1 cellular context compared by ENCODE assay signal in the genomic region with DNA sequence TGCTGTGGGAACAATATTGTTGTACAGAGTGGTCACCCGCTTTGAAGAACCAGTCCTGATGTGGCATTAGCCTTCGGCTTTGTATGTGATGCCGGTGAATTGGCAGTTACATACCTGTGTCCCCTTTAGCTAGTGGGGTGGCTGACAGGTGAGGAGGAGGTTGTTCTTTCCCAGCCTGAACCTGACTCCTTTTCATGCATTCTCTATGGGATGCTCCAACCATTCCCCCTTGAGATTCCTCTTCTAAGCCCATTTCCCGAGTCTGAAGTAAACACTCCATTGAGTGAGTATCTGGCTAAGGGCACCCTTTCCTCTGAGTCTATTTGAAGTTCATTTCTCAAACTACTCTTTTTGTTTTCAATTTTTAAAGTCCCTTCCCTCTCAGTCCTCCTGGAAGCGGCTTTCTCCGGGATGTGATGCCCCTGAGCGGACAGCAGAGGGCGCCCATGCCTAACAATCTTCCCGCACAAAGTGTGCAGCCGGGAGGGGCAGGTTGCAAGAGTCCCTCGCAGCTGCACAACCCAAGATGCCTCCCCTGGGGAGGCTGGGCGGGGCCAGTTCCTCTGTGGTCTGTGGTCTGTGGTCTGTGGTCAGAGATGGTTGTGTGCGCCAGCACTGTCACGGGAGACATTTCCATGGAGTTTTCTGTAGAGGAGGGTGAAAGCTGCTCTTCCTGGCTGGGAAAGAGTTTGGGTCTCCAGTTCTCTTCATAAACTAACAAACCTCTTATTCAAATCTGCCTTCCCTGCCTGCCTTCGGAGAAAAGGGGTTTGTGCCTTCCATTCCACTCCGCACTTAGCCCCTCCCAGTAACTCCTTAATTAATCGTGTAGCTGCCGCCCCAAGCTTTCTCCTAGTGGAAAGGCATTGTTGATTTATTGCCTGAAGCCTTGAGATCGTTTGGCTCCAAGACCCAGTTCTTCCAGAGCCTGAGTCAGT.
TF ChIP-seq lines count a peak whose summit lies in the region.

No MANE protein-coding gene starts in this region.

TF ChIP-seq in K562, 482 proteins besides CTCF, POLR2A, EP300 and RAD21 (continued from another document and continues in another):
- TF ChIP-seq ZFP30 (CRISPR knock-in tag; IDR thresholded peaks at IDR 0.05; ENCODE audit: borderline replicate concordance) (no peak), CBFA2T3 (IDR thresholded peaks at IDR 0.05) (peak; percentile 63; the same call in 1 of the 2 replicates), TARDBP (IDR thresholded peaks at IDR 0.05) (0 out of 2 replicates have a peak, but pooled peaks have one; percentile 48), SAP30 (IDR thresholded peaks at IDR 0.05; ENCODE audit: borderline replicate concordance, insufficient read depth, low read depth, low read length, poor library complexity, severe bottlenecking) (no peak), KLF16 (IDR thresholded peaks at IDR 0.05) (peak; percentile 81), CXXC5 (CRISPR knock-in tag; IDR thresholded peaks at IDR 0.05) (peak; percentile 39), SREBF1 (IDR thresholded peaks at IDR 0.05; ENCODE audit: borderline replicate concordance, low read depth, low read length) (peak; percentile 48; the same call in 1 of the 2 replicates), MIER1 (IDR thresholded peaks at IDR 0.05; ENCODE audit: low read depth) (no peak), RCOR1 (IDR thresholded peaks at IDR 0.05; ENCODE audit: borderline replicate concordance in 1 of 2, low read depth in 2 of 2, low read length in 2 of 2) (peak; percentile 10 to 87; a peak in 2 of 4 replicates), HNRNPK (IDR thresholded peaks at IDR 0.05; ENCODE audit: low read depth, low read length, poor library complexity, severe bottlenecking) (no peak), SIX5 (IDR thresholded peaks at IDR 0.05; ENCODE audit: borderline replicate concordance in 1 of 2, insufficient read depth in 1 of 2, low read depth in 1 of 2, low read length in 2 of 2) (no peak), ZNF766 (CRISPR knock-in tag; conservative IDR thresholded peaks at IDR 0.05) (no peak; the same call in 1 of the 2 replicates), FOXM1 (IDR thresholded peaks at IDR 0.05; ENCODE audit: low read depth) (no peak), FOXM1 (CRISPR knock-in tag; IDR thresholded peaks at IDR 0.05; ENCODE audit: low read depth) (no peak), NEUROD1 (IDR thresholded peaks at IDR 0.05; ENCODE audit: borderline replicate concordance, low read depth, low read length, partially characterized antibody) (peak; percentile 19), ATF7 (IDR thresholded peaks at IDR 0.05) (peak; percentile 52), MAZ (CRISPR knock-in tag; conservative IDR thresholded peaks at IDR 0.05 in 1 of 2, IDR thresholded peaks at IDR 0.05 in 1 of 2) (peak; percentile 98 to 100), ZKSCAN1 (IDR thresholded peaks at IDR 0.05; ENCODE audit: low read depth, low read length) (peak; percentile 53; the same call in 1 of the 2 replicates), MTA2 (IDR thresholded peaks at IDR 0.05; ENCODE audit: low read depth) (no peak), BHLHE40 (IDR thresholded peaks at IDR 0.05; ENCODE audit: low read length) (peak; percentile 94), RUNX1 (IDR thresholded peaks at IDR 0.05; ENCODE audit: low read depth) (peak; percentile 98), NFRKB (IDR thresholded peaks at IDR 0.05; ENCODE audit: low read depth) (no peak), TSC22D4 (tag; IDR thresholded peaks at IDR 0.05) (no peak), MYBL2 (IDR thresholded peaks at IDR 0.05; ENCODE audit: low read depth) (no peak), MYBL2 (CRISPR knock-in tag; IDR thresholded peaks at IDR 0.05; ENCODE audit: borderline replicate concordance) (no peak), SMC3 (conservative IDR thresholded peaks at IDR 0.05; ENCODE audit: insufficient read depth, low read depth, low read length) (peak; percentile 95), TRIM28 (IDR thresholded peaks at IDR 0.05) (no peak), NRF1 (conservative IDR thresholded peaks at IDR 0.05 in 1 of 2, IDR thresholded peaks at IDR 0.05 in 1 of 2) (peak; percentile 51 to 64; a peak in 3 of 4 replicates), CBFB (CRISPR knock-in tag; IDR thresholded peaks at IDR 0.05) (peak; percentile 99)
- TF ChIP-seq, protein P1, sequence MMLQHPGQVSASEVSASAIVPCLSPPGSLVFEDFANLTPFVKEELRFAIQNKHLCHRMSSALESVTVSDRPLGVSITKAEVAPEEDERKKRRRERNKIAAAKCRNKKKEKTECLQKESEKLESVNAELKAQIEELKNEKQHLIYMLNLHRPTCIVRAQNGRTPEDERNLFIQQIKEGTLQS (IDR thresholded peaks at IDR 0.05), result no peak
- TF ChIP-seq, protein P1 (CRISPR knock-in tag; conservative IDR thresholded peaks at IDR 0.05), result no peak
- TF ChIP-seq, protein P2, sequence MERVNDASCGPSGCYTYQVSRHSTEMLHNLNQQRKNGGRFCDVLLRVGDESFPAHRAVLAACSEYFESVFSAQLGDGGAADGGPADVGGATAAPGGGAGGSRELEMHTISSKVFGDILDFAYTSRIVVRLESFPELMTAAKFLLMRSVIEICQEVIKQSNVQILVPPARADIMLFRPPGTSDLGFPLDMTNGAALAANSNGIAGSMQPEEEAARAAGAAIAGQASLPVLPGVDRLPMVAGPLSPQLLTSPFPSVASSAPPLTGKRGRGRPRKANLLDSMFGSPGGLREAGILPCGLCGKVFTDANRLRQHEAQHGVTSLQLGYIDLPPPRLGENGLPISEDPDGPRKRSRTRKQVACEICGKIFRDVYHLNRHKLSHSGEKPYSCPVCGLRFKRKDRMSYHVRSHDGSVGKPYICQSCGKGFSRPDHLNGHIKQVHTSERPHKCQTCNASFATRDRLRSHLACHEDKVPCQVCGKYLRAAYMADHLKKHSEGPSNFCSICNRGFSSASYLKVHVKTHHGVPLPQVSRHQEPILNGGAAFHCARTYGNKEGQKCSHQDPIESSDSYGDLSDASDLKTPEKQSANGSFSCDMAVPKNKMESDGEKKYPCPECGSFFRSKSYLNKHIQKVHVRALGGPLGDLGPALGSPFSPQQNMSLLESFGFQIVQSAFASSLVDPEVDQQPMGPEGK (CRISPR knock-in tag; IDR thresholded peaks at IDR 0.05; ENCODE audit: borderline replicate concordance), result 0 out of 2 replicates have a peak, but pooled peaks have one; percentile 18
- TF ChIP-seq, protein P3, sequence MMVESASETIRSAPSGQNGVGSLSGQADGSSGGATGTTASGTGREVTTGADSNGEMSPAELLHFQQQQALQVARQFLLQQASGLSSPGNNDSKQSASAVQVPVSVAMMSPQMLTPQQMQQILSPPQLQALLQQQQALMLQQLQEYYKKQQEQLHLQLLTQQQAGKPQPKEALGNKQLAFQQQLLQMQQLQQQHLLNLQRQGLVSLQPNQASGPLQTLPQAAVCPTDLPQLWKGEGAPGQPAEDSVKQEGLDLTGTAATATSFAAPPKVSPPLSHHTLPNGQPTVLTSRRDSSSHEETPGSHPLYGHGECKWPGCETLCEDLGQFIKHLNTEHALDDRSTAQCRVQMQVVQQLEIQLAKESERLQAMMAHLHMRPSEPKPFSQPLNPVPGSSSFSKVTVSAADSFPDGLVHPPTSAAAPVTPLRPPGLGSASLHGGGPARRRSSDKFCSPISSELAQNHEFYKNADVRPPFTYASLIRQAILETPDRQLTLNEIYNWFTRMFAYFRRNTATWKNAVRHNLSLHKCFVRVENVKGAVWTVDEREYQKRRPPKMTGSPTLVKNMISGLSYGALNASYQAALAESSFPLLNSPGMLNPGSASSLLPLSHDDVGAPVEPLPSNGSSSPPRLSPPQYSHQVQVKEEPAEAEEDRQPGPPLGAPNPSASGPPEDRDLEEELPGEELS (CRISPR knock-in tag; IDR thresholded peaks at IDR 0.05; ENCODE audit: borderline replicate concordance), result no peak
- TF ChIP-seq, protein P4, sequence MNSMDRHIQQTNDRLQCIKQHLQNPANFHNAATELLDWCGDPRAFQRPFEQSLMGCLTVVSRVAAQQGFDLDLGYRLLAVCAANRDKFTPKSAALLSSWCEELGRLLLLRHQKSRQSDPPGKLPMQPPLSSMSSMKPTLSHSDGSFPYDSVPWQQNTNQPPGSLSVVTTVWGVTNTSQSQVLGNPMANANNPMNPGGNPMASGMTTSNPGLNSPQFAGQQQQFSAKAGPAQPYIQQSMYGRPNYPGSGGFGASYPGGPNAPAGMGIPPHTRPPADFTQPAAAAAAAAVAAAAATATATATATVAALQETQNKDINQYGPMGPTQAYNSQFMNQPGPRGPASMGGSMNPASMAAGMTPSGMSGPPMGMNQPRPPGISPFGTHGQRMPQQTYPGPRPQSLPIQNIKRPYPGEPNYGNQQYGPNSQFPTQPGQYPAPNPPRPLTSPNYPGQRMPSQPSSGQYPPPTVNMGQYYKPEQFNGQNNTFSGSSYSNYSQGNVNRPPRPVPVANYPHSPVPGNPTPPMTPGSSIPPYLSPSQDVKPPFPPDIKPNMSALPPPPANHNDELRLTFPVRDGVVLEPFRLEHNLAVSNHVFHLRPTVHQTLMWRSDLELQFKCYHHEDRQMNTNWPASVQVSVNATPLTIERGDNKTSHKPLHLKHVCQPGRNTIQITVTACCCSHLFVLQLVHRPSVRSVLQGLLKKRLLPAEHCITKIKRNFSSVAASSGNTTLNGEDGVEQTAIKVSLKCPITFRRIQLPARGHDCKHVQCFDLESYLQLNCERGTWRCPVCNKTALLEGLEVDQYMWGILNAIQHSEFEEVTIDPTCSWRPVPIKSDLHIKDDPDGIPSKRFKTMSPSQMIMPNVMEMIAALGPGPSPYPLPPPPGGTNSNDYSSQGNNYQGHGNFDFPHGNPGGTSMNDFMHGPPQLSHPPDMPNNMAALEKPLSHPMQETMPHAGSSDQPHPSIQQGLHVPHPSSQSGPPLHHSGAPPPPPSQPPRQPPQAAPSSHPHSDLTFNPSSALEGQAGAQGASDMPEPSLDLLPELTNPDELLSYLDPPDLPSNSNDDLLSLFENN (IDR thresholded peaks at IDR 0.05; ENCODE audit: low read depth in 2 of 2, low read length in 2 of 2), result peak in 1 of 2 experiments; percentile 60; a peak in 1 of 4 replicates
- TF ChIP-seq, protein P5, sequence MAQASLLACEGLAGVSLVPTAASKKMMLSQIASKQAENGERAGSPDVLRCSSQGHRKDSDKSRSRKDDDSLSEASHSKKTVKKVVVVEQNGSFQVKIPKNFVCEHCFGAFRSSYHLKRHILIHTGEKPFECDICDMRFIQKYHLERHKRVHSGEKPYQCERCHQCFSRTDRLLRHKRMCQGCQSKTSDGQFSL (CRISPR knock-in tag; IDR thresholded peaks at IDR 0.05), result no peak
- TF ChIP-seq, protein P5 (tag; IDR thresholded peaks at IDR 0.05), result no peak
- TF ChIP-seq, protein P6, sequence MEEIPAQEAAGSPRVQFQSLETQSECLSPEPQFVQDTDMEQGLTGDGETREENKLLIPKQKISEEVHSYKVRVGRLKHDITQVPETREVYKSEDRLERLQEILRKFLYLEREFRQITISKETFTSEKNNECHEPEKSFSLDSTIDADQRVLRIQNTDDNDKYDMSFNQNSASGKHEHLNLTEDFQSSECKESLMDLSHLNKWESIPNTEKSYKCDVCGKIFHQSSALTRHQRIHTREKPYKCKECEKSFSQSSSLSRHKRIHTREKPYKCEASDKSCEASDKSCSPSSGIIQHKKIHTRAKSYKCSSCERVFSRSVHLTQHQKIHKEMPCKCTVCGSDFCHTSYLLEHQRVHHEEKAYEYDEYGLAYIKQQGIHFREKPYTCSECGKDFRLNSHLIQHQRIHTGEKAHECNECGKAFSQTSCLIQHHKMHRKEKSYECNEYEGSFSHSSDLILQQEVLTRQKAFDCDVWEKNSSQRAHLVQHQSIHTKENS (CRISPR knock-in tag; IDR thresholded peaks at IDR 0.05), result no peak
- TF ChIP-seq, protein P7, sequence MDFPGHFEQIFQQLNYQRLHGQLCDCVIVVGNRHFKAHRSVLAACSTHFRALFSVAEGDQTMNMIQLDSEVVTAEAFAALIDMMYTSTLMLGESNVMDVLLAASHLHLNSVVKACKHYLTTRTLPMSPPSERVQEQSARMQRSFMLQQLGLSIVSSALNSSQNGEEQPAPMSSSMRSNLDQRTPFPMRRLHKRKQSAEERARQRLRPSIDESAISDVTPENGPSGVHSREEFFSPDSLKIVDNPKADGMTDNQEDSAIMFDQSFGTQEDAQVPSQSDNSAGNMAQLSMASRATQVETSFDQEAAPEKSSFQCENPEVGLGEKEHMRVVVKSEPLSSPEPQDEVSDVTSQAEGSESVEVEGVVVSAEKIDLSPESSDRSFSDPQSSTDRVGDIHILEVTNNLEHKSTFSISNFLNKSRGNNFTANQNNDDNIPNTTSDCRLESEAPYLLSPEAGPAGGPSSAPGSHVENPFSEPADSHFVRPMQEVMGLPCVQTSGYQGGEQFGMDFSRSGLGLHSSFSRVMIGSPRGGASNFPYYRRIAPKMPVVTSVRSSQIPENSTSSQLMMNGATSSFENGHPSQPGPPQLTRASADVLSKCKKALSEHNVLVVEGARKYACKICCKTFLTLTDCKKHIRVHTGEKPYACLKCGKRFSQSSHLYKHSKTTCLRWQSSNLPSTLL (IDR thresholded peaks at IDR 0.05), result no peak
- TF ChIP-seq, protein P8, sequence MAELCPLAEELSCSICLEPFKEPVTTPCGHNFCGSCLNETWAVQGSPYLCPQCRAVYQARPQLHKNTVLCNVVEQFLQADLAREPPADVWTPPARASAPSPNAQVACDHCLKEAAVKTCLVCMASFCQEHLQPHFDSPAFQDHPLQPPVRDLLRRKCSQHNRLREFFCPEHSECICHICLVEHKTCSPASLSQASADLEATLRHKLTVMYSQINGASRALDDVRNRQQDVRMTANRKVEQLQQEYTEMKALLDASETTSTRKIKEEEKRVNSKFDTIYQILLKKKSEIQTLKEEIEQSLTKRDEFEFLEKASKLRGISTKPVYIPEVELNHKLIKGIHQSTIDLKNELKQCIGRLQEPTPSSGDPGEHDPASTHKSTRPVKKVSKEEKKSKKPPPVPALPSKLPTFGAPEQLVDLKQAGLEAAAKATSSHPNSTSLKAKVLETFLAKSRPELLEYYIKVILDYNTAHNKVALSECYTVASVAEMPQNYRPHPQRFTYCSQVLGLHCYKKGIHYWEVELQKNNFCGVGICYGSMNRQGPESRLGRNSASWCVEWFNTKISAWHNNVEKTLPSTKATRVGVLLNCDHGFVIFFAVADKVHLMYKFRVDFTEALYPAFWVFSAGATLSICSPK (IDR thresholded peaks at IDR 0.05; ENCODE audit: borderline replicate concordance), result no peak
- TF ChIP-seq, protein P9, sequence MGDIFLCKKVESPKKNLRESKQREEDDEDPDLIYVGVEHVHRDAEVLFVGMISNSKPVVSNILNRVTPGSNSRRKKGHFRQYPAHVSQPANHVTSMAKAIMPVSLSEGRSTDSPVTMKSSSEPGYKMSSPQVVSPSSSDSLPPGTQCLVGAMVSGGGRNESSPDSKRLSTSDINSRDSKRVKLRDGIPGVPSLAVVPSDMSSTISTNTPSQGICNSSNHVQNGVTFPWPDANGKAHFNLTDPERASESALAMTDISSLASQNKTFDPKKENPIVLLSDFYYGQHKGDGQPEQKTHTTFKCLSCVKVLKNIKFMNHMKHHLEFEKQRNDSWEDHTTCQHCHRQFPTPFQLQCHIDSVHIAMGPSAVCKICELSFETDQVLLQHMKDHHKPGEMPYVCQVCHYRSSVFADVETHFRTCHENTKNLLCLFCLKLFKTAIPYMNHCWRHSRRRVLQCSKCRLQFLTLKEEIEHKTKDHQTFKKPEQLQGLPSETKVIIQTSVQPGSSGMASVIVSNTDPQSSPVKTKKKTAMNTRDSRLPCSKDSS (IDR thresholded peaks at IDR 0.05; ENCODE audit: low read depth, partially characterized antibody), result no peak
